Comparison of ENCODE assay signal across 1 cellular context in genomic region chr17:7263071-7263800, GRCh38.
TF ChIP-seq lines count a peak whose summit lies in the region.

No MANE protein-coding gene starts in this region.

TF ChIP-seq in K562, 482 proteins besides CTCF, POLR2A, EP300 and RAD21 (continues in another document):
- TF ChIP-seq LEF1 (IDR thresholded peaks at IDR 0.05) (peak; percentile 82), CTBP1 (IDR thresholded peaks at IDR 0.05; ENCODE audit: borderline replicate concordance) (peak; percentile 61; the same call in 1 of the 2 replicates), GMEB1 (CRISPR knock-in tag; IDR thresholded peaks at IDR 0.05) (no peak), ZBED1 (IDR thresholded peaks at IDR 0.05) (no peak), ELF1 (tag; IDR thresholded peaks at IDR 0.05) (no peak), ARID1B (IDR thresholded peaks at IDR 0.05) (peak; percentile 65; the same call in 1 of the 2 replicates), MTA3 (IDR thresholded peaks at IDR 0.05; ENCODE audit: borderline replicate concordance) (peak; percentile 28; the same call in 1 of the 2 replicates), E2F4 (CRISPR knock-in tag; IDR thresholded peaks at IDR 0.05; ENCODE audit: low read depth) (no peak), ZFX (CRISPR knock-in tag; IDR thresholded peaks at IDR 0.05) (peak; percentile 36), TRIM28 (IDR thresholded peaks at IDR 0.05) (peak; percentile 46; the same call in 1 of the 2 replicates), JUN (IDR thresholded peaks at IDR 0.05; ENCODE audit: borderline replicate concordance, low read depth, low read length) (no peak), JUN (CRISPR knock-in tag; IDR thresholded peaks at IDR 0.05; ENCODE audit: borderline replicate concordance) (no peak), SAFB (IDR thresholded peaks at IDR 0.05; ENCODE audit: borderline replicate concordance, low read depth, low read length) (no peak), HDGF (IDR thresholded peaks at IDR 0.05) (peak; percentile 89; the same call in 1 of the 2 replicates), MLLT1 (IDR thresholded peaks at IDR 0.05) (peak; percentile 41 to 49; a peak in 2 of 4 replicates), HOXB6 (CRISPR knock-in tag; IDR thresholded peaks at IDR 0.05; ENCODE audit: borderline replicate concordance) (no peak), PHF8 (IDR thresholded peaks at IDR 0.05; ENCODE audit: borderline replicate concordance, low read length) (peak; percentile 49; the same call in 1 of the 2 replicates), KLF16 (IDR thresholded peaks at IDR 0.05) (no peak), MAFK (IDR thresholded peaks at IDR 0.05; ENCODE audit: low read length) (no peak), EZH2 (IDR thresholded peaks at IDR 0.05; ENCODE audit: borderline replicate concordance, low read depth, low read length) (no peak), KLF6 (CRISPR knock-in tag; IDR thresholded peaks at IDR 0.05; ENCODE audit: borderline replicate concordance) (no peak), CHD2 (IDR thresholded peaks at IDR 0.05; ENCODE audit: low read depth, low read length) (peak; percentile 47; the same call in 1 of the 2 replicates), NR2C2 (CRISPR knock-in tag; IDR thresholded peaks at IDR 0.05) (no peak), NR2C2 (tag; IDR thresholded peaks at IDR 0.05) (0 out of 2 replicates have a peak, but pooled peaks have one; percentile 0), TAF1 (IDR thresholded peaks at IDR 0.05; ENCODE audit: control insufficient read depth, extremely low read depth, insufficient read depth, low read length, severe bottlenecking) (peak; percentile 39), MBD2 (IDR thresholded peaks at IDR 0.05; ENCODE audit: borderline replicate concordance, low read depth) (0 out of 2 replicates have a peak, but pooled peaks have one; percentile 36), MTA1 (IDR thresholded peaks at IDR 0.05; ENCODE audit: borderline replicate concordance) (peak; percentile 47; the same call in 1 of the 2 replicates), CBFA2T3 (IDR thresholded peaks at IDR 0.05) (peak; percentile 21; the same call in 1 of the 2 replicates), CREM (IDR thresholded peaks at IDR 0.05; ENCODE audit: low read depth) (0 out of 2 replicates have a peak, but pooled peaks have one; percentile 16), ELF4 (CRISPR knock-in tag; IDR thresholded peaks at IDR 0.05) (peak; percentile 83), TAF7 (tag; IDR thresholded peaks at IDR 0.05) (no peak), TRIM24 (IDR thresholded peaks at IDR 0.05) (peak in 1 of 2 experiments; percentile 53; a peak in 2 of 4 replicates), GTF2E2 (tag; IDR thresholded peaks at IDR 0.05) (0 out of 2 replicates have a peak, but pooled peaks have one; percentile 20), FOXO4 (CRISPR knock-in tag; IDR thresholded peaks at IDR 0.05) (no peak), DPF2 (IDR thresholded peaks at IDR 0.05) (peak; percentile 70), SMAD3 (CRISPR knock-in tag; conservative IDR thresholded peaks at IDR 0.05) (no peak), XRCC5 (IDR thresholded peaks at IDR 0.05; ENCODE audit: low read depth, low read length) (no peak), SMARCA5 (IDR thresholded peaks at IDR 0.05) (peak; percentile 92), BRD9 (IDR thresholded peaks at IDR 0.05; ENCODE audit: low read depth, partially characterized antibody) (peak; percentile 92), MTA2 (IDR thresholded peaks at IDR 0.05; ENCODE audit: low read depth) (0 out of 2 replicates have a peak, but pooled peaks have one; percentile 34), HBP1 (CRISPR knock-in tag; IDR thresholded peaks at IDR 0.05) (0 out of 2 replicates have a peak, but pooled peaks have one; percentile 34), FOXK2 (conservative IDR thresholded peaks at IDR 0.05 in 1 of 2, IDR thresholded peaks at IDR 0.05 in 1 of 2; ENCODE audit: low read depth in 2 of 2) (peak; percentile 66 to 69; a peak in 3 of 4 replicates), HDAC2 (IDR thresholded peaks at IDR 0.05) (peak; percentile 76), FOSL1 (tag; conservative IDR thresholded peaks at IDR 0.05) (no peak), MEF2D (tag; conservative IDR thresholded peaks at IDR 0.05; ENCODE audit: low read depth) (0 out of 2 replicates have a peak, but pooled peaks have one; percentile 33), MNT (conservative IDR thresholded peaks at IDR 0.05) (0 out of 4 replicates have a peak, but pooled peaks of 1 of the 2 experiments have one; percentile 19), ELF2 (CRISPR knock-in tag; IDR thresholded peaks at IDR 0.05) (no peak), TBP (optimal IDR thresholded peaks at IDR 0.05; ENCODE audit: low read depth, low read length) (peak; percentile 56), SMAD1 (IDR thresholded peaks at IDR 0.05; ENCODE audit: low read depth, low read length, partially characterized antibody) (no peak), RNF2 (IDR thresholded peaks at IDR 0.05) (peak; percentile 12; the same call in 1 of the 2 replicates), HDAC8 (tag; IDR thresholded peaks at IDR 0.05) (no peak)
- TF ChIP-seq, protein P1, sequence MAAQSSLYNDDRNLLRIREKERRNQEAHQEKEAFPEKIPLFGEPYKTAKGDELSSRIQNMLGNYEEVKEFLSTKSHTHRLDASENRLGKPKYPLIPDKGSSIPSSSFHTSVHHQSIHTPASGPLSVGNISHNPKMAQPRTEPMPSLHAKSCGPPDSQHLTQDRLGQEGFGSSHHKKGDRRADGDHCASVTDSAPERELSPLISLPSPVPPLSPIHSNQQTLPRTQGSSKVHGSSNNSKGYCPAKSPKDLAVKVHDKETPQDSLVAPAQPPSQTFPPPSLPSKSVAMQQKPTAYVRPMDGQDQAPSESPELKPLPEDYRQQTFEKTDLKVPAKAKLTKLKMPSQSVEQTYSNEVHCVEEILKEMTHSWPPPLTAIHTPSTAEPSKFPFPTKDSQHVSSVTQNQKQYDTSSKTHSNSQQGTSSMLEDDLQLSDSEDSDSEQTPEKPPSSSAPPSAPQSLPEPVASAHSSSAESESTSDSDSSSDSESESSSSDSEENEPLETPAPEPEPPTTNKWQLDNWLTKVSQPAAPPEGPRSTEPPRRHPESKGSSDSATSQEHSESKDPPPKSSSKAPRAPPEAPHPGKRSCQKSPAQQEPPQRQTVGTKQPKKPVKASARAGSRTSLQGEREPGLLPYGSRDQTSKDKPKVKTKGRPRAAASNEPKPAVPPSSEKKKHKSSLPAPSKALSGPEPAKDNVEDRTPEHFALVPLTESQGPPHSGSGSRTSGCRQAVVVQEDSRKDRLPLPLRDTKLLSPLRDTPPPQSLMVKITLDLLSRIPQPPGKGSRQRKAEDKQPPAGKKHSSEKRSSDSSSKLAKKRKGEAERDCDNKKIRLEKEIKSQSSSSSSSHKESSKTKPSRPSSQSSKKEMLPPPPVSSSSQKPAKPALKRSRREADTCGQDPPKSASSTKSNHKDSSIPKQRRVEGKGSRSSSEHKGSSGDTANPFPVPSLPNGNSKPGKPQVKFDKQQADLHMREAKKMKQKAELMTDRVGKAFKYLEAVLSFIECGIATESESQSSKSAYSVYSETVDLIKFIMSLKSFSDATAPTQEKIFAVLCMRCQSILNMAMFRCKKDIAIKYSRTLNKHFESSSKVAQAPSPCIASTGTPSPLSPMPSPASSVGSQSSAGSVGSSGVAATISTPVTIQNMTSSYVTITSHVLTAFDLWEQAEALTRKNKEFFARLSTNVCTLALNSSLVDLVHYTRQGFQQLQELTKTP (IDR thresholded peaks at IDR 0.05; ENCODE audit: low read depth in 1 of 2, partially characterized antibody in 2 of 2), result peak in 1 of 2 experiments; percentile 69
- TF ChIP-seq, protein P2, sequence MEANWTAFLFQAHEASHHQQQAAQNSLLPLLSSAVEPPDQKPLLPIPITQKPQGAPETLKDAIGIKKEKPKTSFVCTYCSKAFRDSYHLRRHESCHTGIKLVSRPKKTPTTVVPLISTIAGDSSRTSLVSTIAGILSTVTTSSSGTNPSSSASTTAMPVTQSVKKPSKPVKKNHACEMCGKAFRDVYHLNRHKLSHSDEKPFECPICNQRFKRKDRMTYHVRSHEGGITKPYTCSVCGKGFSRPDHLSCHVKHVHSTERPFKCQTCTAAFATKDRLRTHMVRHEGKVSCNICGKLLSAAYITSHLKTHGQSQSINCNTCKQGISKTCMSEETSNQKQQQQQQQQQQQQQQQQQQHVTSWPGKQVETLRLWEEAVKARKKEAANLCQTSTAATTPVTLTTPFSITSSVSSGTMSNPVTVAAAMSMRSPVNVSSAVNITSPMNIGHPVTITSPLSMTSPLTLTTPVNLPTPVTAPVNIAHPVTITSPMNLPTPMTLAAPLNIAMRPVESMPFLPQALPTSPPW (CRISPR knock-in tag; IDR thresholded peaks at IDR 0.05), result peak; percentile 42; the same call in 1 of the 2 replicates
- TF ChIP-seq, protein P3, sequence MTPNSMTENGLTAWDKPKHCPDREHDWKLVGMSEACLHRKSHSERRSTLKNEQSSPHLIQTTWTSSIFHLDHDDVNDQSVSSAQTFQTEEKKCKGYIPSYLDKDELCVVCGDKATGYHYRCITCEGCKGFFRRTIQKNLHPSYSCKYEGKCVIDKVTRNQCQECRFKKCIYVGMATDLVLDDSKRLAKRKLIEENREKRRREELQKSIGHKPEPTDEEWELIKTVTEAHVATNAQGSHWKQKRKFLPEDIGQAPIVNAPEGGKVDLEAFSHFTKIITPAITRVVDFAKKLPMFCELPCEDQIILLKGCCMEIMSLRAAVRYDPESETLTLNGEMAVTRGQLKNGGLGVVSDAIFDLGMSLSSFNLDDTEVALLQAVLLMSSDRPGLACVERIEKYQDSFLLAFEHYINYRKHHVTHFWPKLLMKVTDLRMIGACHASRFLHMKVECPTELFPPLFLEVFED (CRISPR knock-in tag; conservative IDR thresholded peaks at IDR 0.05), result peak; percentile 51; the same call in 1 of the 2 replicates
